28 cellular contexts compared by ENCODE assay signal in the genomic region with DNA sequence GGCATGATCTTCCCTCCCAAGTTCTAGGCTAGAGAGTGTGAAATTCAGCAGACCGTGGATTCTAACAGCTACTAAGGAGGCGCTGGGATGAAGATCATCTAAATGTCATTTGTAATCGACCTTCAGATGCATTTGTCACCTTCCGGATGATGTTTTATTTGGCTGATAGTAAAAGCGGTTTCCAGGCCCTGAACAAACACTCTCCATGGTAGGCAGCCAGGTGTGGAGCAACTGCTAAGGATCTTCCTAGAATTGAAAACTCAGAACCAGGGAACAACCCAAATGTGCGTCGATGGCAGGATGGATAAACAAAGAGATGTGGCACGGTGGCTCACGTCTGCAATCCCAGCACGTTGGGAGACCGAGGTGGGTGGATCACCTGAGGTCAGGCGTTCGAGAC.
A peak's percentile ranks its signal among the peaks of the same experiment; 100 is the strongest.
DNase-seq lines count a peak whose midpoint lies in the region; TF ChIP-seq lines count a peak whose summit lies in the region.
"Had no signal": no experiment of that assay in that cellular context is flagged by ENCODE, and none has a peak within 500 bp of the region (broad histone marks: within the 10 kb centered on the region; RNA-seq: fewer than 3 reads in every experiment).

No MANE protein-coding gene starts in this region.

- no peak overlapping the region for H2AFZ ChIP-seq in H9 (ENCODE audit: low read length)
- H2AFZ ChIP-seq: hepatocyte had no signal

- no peak overlapping the region for H2BK5ac ChIP-seq in H9 (ENCODE audit: insufficient read length, low read length)

- in situ Hi-C loops in Caki2 (cut with HindIII; ENCODE audit: low pct_unique_long_range_greater_than_20kb, low sequenced_read_pairs): no loop called here

- no peaks in the 10 kb centered on the region for H3K9me3 Mint-ChIP-seq in activated naive CD4-positive, alpha-beta T cell treated with anti-CD3 and anti-CD28 coated beads, Interleukin-2, amount 10 ng/mL, durations not matched to agents 7 days and 5 days
- no peaks in the 10 kb centered on the region; a peak in 1 of 5 replicates for H3K9me3 Mint-ChIP-seq in H9

- H3K27me3 Mint-ChIP-seq in activated naive CD4-positive, alpha-beta T cell treated with anti-CD3 and anti-CD28 coated beads, Interleukin-2, amount 10 ng/mL, durations not matched to agents 7 days and 5 days: peaks cover 8% of the 10 kb centered on the region
- H3K27me3 Mint-ChIP-seq in H9 (ENCODE audit: low read depth): peaks cover 8% of the 10 kb centered on the region

- H3K79me2 ChIP-seq in H9 (ENCODE audit: insufficient read depth, low read length): no peaks in the 10 kb centered on the region
- H3K79me2 ChIP-seq: hepatocyte had no signal

- no peaks in the 10 kb centered on the region; the same call in 1 of the 2 replicates for H3K4me1 ChIP-seq in H9 (ENCODE audit: insufficient read depth, low read length)
- H3K4me1 ChIP-seq: BE2C, Caco-2, left lung, tibial nerve had no signal

- H3K9ac ChIP-seq in H9 (ENCODE audit: extremely low read depth, insufficient read length, low read length): no peak overlapping the region

- H4K5ac ChIP-seq in H9 (ENCODE audit: insufficient read length, low read depth, low read length): no peak overlapping the region

- H3K23ac ChIP-seq in H9 (ENCODE audit: insufficient read length, low read depth, low read length): no peak overlapping the region

- H3K4me1 Mint-ChIP-seq in activated naive CD4-positive, alpha-beta T cell treated with anti-CD3 and anti-CD28 coated beads, Interleukin-2, amount 10 ng/mL, durations not matched to agents 7 days and 5 days: peaks cover 2% of the 10 kb centered on the region
- H3K4me1 Mint-ChIP-seq in H9: peaks cover 9 to 15% of the 10 kb centered on the region in 2 experiments
- H3K4me1 Mint-ChIP-seq: immature natural killer cell had no signal

- H2BK12ac ChIP-seq in H9 (ENCODE audit: insufficient read length, low read depth, low read length): no peak overlapping the region

- no peak overlapping the region for H3K56ac ChIP-seq in H9 (ENCODE audit: insufficient read length, low read depth, low read length)

- no peak overlapping the region for H3K4me2 ChIP-seq in H9 (ENCODE audit: insufficient read depth, insufficient read length, low read length)
- H3K4me2 ChIP-seq: hepatocyte had no signal

- no peak overlapping the region for H2BK20ac ChIP-seq in H9 (ENCODE audit: low read depth, low read length, poor library complexity, severe bottlenecking)

- H2BK120ac ChIP-seq in H9 (ENCODE audit: low read depth, low read length, poor library complexity, severe bottlenecking): no peak overlapping the region

- H2AK5ac ChIP-seq in H9 (ENCODE audit: insufficient read length, low read length): no peak overlapping the region

- DNase-seq in Caki2 (ENCODE audit: low read depth) (peak; percentile 94), NCI-H1105 treated with DMSO at 0.1 percent for 48 hours (lab: John Stamatoyannopoulos, UW) (peak; percentile 63), NCI-H2196 (lab: John Stamatoyannopoulos, UW; ENCODE audit: unreplicated experiment) (peak; percentile 70), SHP77 treated with DMSO at 0.1 percent for 48 hours (lab: John Stamatoyannopoulos, UW) (peak; percentile 92), SIG-M5 (lab: John Stamatoyannopoulos, UW) (no peak), H9 (no peak)
- no peak for DNase-seq in activated naive CD4-positive, alpha-beta T cell treated with anti-CD3 and anti-CD28 coated beads, Interleukin-2, amount 10 ng/mL, durations not matched to agents 7 days and 5 days
- no peak for DNase-seq in activated CD4-positive, alpha-beta T cell treated with anti-CD3 and anti-CD28 coated beads, Interleukin-2, amount 50 U/mL, for 4 hours
- DNase-seq: activated effector memory CD4-positive, alpha-beta T cell treated with Interleukin-2 at 50 U/mL for 16 hours; BE2C; brain microvascular endothelial cell; Caco-2; effector CD4-positive, alpha-beta T cell; erythroblast; foreskin fibroblast; HCEC 1CT; immature natural killer cell; left lung; MG63; naive thymus-derived CD4-positive, alpha-beta T cell; NK-92 treated with Interleukin-12 subunit alpha and Interleukin-12 subunit beta, amount 100 ng/mL, for 24 hours; retina; stimulated activated CD4-positive, alpha-beta T cell treated with anti-CD3 and anti-CD28 coated beads, Interleukin-4, amount 100 ng/mL, for 1 hour; stimulated activated naive CD4-positive, alpha-beta T cell treated with Interleukin-2 at 50 U/mL for 16 hours; T-helper 2 cell; WERI-Rb-1 had no signal

- no peak overlapping the region for H3K4ac ChIP-seq in H9 (ENCODE audit: low read depth, low read length)

- H4K20me1 ChIP-seq in H9 (ENCODE audit: control insufficient read depth, insufficient read depth, insufficient read length): no peaks in the 10 kb centered on the region

- H3K27me3 ChIP-seq in H9 (ENCODE audit: insufficient read depth, low read length): no peaks in the 10 kb centered on the region
- H3K27me3 ChIP-seq: BE2C, MG63 had no signal

- H3K23me2 ChIP-seq in H9 (ENCODE audit: insufficient read length, low read depth, low read length, poor library complexity, severe bottlenecking): no peaks in the 10 kb centered on the region

- no peak overlapping the region for H3T11ph ChIP-seq in H9 (ENCODE audit: low read length)

- no peak for TF ChIP-seq CTCF in H9 (conservative IDR thresholded peaks at IDR 0.05)

- no CpG with 5 or more reads among the region's 13 CpGs for WGBS in H9 (ENCODE audit: extremely low coverage, insufficient read length, low lambda C conversion rate)

- no peak overlapping the region for H3K27ac ChIP-seq in H9 (ENCODE audit: insufficient read length, low read depth, low read length)
- H3K27ac ChIP-seq: brain microvascular endothelial cell, hepatocyte, left lung, tibial nerve, WERI-Rb-1 had no signal

- no peaks in the 10 kb centered on the region for H3K79me1 ChIP-seq in H9 (ENCODE audit: insufficient read depth, low read depth, low read length, poor library complexity, severe bottlenecking)

- no peaks in the 10 kb centered on the region for H3K36me3 Mint-ChIP-seq in activated naive CD4-positive, alpha-beta T cell treated with anti-CD3 and anti-CD28 coated beads, Interleukin-2, amount 10 ng/mL, durations not matched to agents 7 days and 5 days
- H3K36me3 Mint-ChIP-seq in H9 (ENCODE audit: insufficient read depth in 1 of 3, low read depth in 3 of 3): no peaks in the 10 kb centered on the region
- H3K36me3 Mint-ChIP-seq: immature natural killer cell; naive thymus-derived CD4-positive, alpha-beta T cell had no signal

- no peak overlapping the region for H4K91ac ChIP-seq in H9 (ENCODE audit: insufficient read length, low read depth, low read length)

- no peak overlapping the region for H2BK15ac ChIP-seq in H9 (ENCODE audit: low read depth, low read length)

- no peaks in the 10 kb centered on the region for H3K9me3 ChIP-seq in H9 (ENCODE audit: control insufficient read depth, low read depth, low read length)
- H3K9me3 ChIP-seq: BE2C, Caco-2, left lung, tibial nerve had no signal

- no peak overlapping the region for H3K18ac ChIP-seq in H9 (ENCODE audit: insufficient read length, low read depth, low read length)

- no peak overlapping the region for H4K8ac ChIP-seq in H9 (replicated peaks; ENCODE audit: insufficient read length, low read depth, low read length)

- CTCF ChIA-PET in activated naive CD4-positive, alpha-beta T cell treated with anti-CD3 and anti-CD28 coated beads, Interleukin-2, amount 10 ng/mL, durations not matched to agents 7 days and 5 days (lab: Charles Lee): no interaction called here

- H3K4me3 Mint-ChIP-seq in activated naive CD4-positive, alpha-beta T cell treated with anti-CD3 and anti-CD28 coated beads, Interleukin-2, amount 10 ng/mL, durations not matched to agents 7 days and 5 days: no peak overlapping the region
- H3K4me3 Mint-ChIP-seq in H9: no peak overlapping the region
- H3K4me3 Mint-ChIP-seq: immature natural killer cell; naive thymus-derived CD4-positive, alpha-beta T cell had no signal

- H3K14ac ChIP-seq in H9 (ENCODE audit: insufficient read depth, low read length): no peak overlapping the region

- no peak overlapping the region for H3K27ac Mint-ChIP-seq in activated naive CD4-positive, alpha-beta T cell treated with anti-CD3 and anti-CD28 coated beads, Interleukin-2, amount 10 ng/mL, durations not matched to agents 7 days and 5 days
- H3K27ac Mint-ChIP-seq in H9: peak overlapping the region in 1 of 3 experiments; percentile 13; a peak in 2 of 7 replicates
- H3K27ac Mint-ChIP-seq: immature natural killer cell; naive thymus-derived CD4-positive, alpha-beta T cell had no signal

Comparison
In these comparisons a context has a peak if more than half of its experiments do, and no peak if none do; other contexts are left out.
1. DNase-seq: peak in Caki2 (single experiment), NCI-H1105 treated with DMSO at 0.1 percent for 48 hours (single experiment), NCI-H2196 (single experiment) and SHP77 treated with DMSO at 0.1 percent for 48 hours (single experiment); none in activated naive CD4-positive, alpha-beta T cell treated with anti-CD3 and anti-CD28 coated beads, Interleukin-2, amount 10 ng/mL, durations not matched to agents 7 days and 5 days (single experiment), SIG-M5 (single experiment), activated CD4-positive, alpha-beta T cell treated with anti-CD3 and anti-CD28 coated beads, Interleukin-2, amount 50 U/mL, for 4 hours (0 of 2) and H9 (single experiment).